Comparison of ENCODE assay signal across 27 cellular contexts in the genomic region with DNA sequence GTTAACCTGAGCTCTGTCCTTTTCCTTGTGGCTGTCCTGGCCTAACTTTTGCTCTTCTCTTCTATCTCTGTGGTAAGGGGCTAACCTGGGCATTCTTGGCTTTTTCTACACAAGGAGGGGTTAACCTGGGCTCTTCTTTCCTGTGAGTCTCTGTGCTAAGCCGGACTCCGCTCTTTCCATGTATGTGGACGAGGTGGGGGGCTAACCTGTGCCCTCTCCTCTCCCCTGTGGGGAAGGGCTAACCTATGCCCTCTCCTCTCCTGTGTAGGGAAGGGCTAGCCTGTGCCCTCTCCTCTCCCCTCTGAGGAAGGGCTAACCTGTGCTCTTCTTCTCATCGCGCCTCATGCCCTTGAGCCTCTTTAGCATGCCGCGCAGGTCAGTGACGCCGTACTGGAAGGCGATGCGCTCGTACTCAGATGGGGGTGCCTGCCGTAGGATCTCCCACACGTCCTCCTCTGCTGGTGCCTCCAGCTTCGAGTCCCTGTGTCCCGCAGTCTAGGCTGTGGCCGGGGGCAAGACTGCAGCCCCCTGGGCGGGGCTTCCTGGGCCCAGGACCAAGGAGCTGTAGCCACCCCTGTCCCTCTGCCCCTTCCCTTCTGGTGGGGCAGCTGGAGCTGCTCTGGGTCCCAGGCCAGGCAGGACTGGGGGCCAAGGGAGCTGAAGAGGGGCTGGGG. TPM values are rescaled to one million over a fixed set of nuclear protein-coding genes. Genes with fewer than 3 reads are reported as not detected.
"Had no signal": no experiment of that assay in that cellular context is flagged by ENCODE, and none has a peak within 500 bp of the region (broad histone marks: within the 10 kb centered on the region; RNA-seq: fewer than 3 reads in every experiment).

No MANE protein-coding gene starts in this region.

- H3K4me3 ChIP-seq: body of pancreas, esophagus muscularis mucosa, hepatocyte, lower lobe of right lung, skin epidermis, vagina had no signal

- DNase-seq: activated CD4-positive, alpha-beta T cell treated with anti-CD3 and anti-CD28 coated beads for 36 hours; activated CD4-positive, CD25-positive, alpha-beta regulatory T cell; activated CD8-positive, alpha-beta memory T cell treated with anti-CD3 and anti-CD28 coated beads, Interleukin-2, amount 10 ng/mL, durations not matched to agents 7 days and 5 days; activated CD8-positive, alpha-beta T cell treated with anti-CD3 and anti-CD28 coated beads, Interleukin-2, amount 10 ng/mL, durations not matched to agents 7 days and 5 days; activated T-cell treated with anti-CD3 and anti-CD28 coated beads, Interleukin-2, amount 50 U/mL, for 48 hours; body of pancreas; cortex of kidney; foreskin keratinocyte; lower lobe of right lung; mesenchymal stem cell; naive thymus-derived CD8-positive, alpha-beta T cell; posterior cingulate gyrus; stimulated activated CD4-positive, alpha-beta T cell treated with anti-CD3 and anti-CD28 coated beads, Interleukin-12 subunit alpha, Interleukin-12 subunit beta, amount 100 ng/mL, for 4 hours; stimulated activated CD4-positive, alpha-beta T cell treated with anti-CD3 and anti-CD28 coated beads, Interleukin-4, amount 100 ng/mL, for 1 hour; stimulated activated naive CD8-positive, alpha-beta T cell treated with anti-CD3 and anti-CD28 coated beads, Interleukin-15, amount 100 ng/mL, for 72 hours; substantia nigra had no signal

- H3K27me3 ChIP-seq: body of pancreas, esophagus muscularis mucosa, hepatocyte, vagina had no signal

- H3K27ac ChIP-seq: body of pancreas, esophagus muscularis mucosa, foreskin keratinocyte, hepatocyte, lower lobe of right lung, skin epidermis, vagina had no signal

- H3K9me3 ChIP-seq: body of pancreas, esophagus muscularis mucosa, lower lobe of right lung, vagina had no signal

- FAIRE-seq: keratinocyte had no signal

- ATAC-seq: activated CD4-positive, alpha-beta T cell treated with anti-CD3 and anti-CD28 coated beads for 36 hours; activated CD8-positive, alpha-beta memory T cell treated with anti-CD3 and anti-CD28 coated beads, Interleukin-2, amount 10 ng/mL, durations not matched to agents 7 days and 5 days; activated CD8-positive, alpha-beta T cell treated with anti-CD3 and anti-CD28 coated beads, Interleukin-2, amount 10 ng/mL, durations not matched to agents 7 days and 5 days; body of pancreas; foreskin keratinocyte; lower lobe of right lung; naive thymus-derived CD8-positive, alpha-beta T cell; sciatic nerve; stimulated activated effector memory CD8-positive, alpha-beta T cell treated with anti-CD3 and anti-CD28 coated beads, Interleukin-12 subunit alpha, Interleukin-12 subunit beta, amount 100 ng/mL, for 72 hours; stimulated activated naive CD8-positive, alpha-beta T cell treated with anti-CD3 and anti-CD28 coated beads, Interleukin-15, amount 100 ng/mL, for 72 hours had no signal

- H3K4me1 ChIP-seq: foreskin keratinocyte, lower lobe of right lung, vagina had no signal

- H3K36me3 ChIP-seq: lower lobe of right lung, vagina had no signal

RNA-seq across cellular contexts. Expression of a gene that starts 6.5 kb away (rescaled TPM):
- total RNA-seq: activated CD4-positive, alpha-beta T cell treated with anti-CD3 and anti-CD28 coated beads for 36 hours; activated CD8-positive, alpha-beta memory T cell treated with anti-CD3 and anti-CD28 coated beads, Interleukin-2, amount 10 ng/mL, durations not matched to agents 7 days and 5 days; activated CD8-positive, alpha-beta T cell treated with anti-CD3 and anti-CD28 coated beads, Interleukin-2, amount 10 ng/mL, durations not matched to agents 7 days and 5 days; activated T-helper 2 cell treated with anti-CD3 and anti-CD28 coated beads, Interferon-gamma antibody, Interleukin-2, Interleukin-4, amounts not matched to agents 10 μg/mL and 5 μg/mL and 100 μg/mL, durations not matched to agents 14 hours and 24 hours and 36 hours; body of pancreas; foreskin keratinocyte; glomerular endothelial cell; neural crest cell; T-helper 1 cell treated with Interleukin-12 subunit alpha and Interleukin-12 subunit beta and Interleukin-4 antibody, amounts not matched to agents 30 ng/mL and 1 ng/mL, for 36 hours; vagina had no signal
- polyA plus RNA-seq: foreskin keratinocyte; keratinocyte; naive thymus-derived CD8-positive, alpha-beta T cell had no signal

RNA-seq across cellular contexts. Expression of a gene that starts 32.3 kb away (rescaled TPM):
- total RNA-seq: activated CD8-positive, alpha-beta memory T cell treated with anti-CD3 and anti-CD28 coated beads, Interleukin-2, amount 10 ng/mL, durations not matched to agents 7 days and 5 days; activated CD8-positive, alpha-beta T cell treated with anti-CD3 and anti-CD28 coated beads, Interleukin-2, amount 10 ng/mL, durations not matched to agents 7 days and 5 days; foreskin keratinocyte; glomerular endothelial cell; neural crest cell; T-helper 1 cell treated with Interleukin-12 subunit alpha and Interleukin-12 subunit beta and Interleukin-4 antibody, amounts not matched to agents 30 ng/mL and 1 ng/mL, for 36 hours had no signal
- polyA plus RNA-seq: foreskin keratinocyte; keratinocyte; naive thymus-derived CD8-positive, alpha-beta T cell had no signal
